ENCODE assay signal across 8 cellular contexts in genomic region chr10:109922976-109923921, GRCh38. TPM values are rescaled to one million over a fixed set of nuclear protein-coding genes. Genes with fewer than 3 reads are reported as not detected.
DNase-seq lines count a peak whose midpoint lies in the region; ATAC-seq and TF ChIP-seq lines count a peak whose summit lies in the region.

TSS of gene XPNPEP1 (minus strand) at chr10:109923511. CDS start at chr10:109923433, 78 bp downstream.

- H3K27ac ChIP-seq in MM.1S (ENCODE audit: low read length) (peak within 1 kb of the TSS; percentile 21; the same call in 1 of the 2 replicates), SU-DHL-6 (ENCODE audit: low read depth, low read length) (peak within 1 kb of the TSS; percentile 64), cardiac muscle cell (peak within 1 kb of the TSS; percentile 91), tibial nerve (peak within 1 kb of the TSS; percentile 90 to 97 (median 96))

- peak within 1 kb of the TSS; percentile 93 for H3K4me3 Mint-ChIP-seq in activated naive CD8-positive, alpha-beta T cell treated with anti-CD3 and anti-CD28 coated beads, Interleukin-2, amount 10 ng/mL, durations not matched to agents 7 days and 5 days

- peak in 1 of 2 donors; percentile 92 for TF ChIP-seq EP300 in tibial nerve (IDR thresholded peaks at IDR 0.05)

- H3K4me2 ChIP-seq in MM.1S (ENCODE audit: low read depth, low read length) (peak within 1 kb of the TSS; percentile 79), SU-DHL-6 (ENCODE audit: low read depth, low read length, poor library complexity, severe bottlenecking) (peak within 1 kb of the TSS; percentile 96)

- no peaks in the 10 kb centered on the region for H3K9me3 Mint-ChIP-seq in activated naive CD8-positive, alpha-beta T cell treated with anti-CD3 and anti-CD28 coated beads, Interleukin-2, amount 10 ng/mL, durations not matched to agents 7 days and 5 days

- 2 to 3% methylated on average over 42 to 99 of the region's 105 CpGs for WGBS in tibial nerve, 2 donors

- peaks cover 24% of the 10 kb centered on the region for H3K4me1 ChIP-seq in MM.1S (ENCODE audit: low read length)
- no peaks in the 10 kb centered on the region for H3K4me1 ChIP-seq in cardiac muscle cell (ENCODE audit: low read depth)
- H3K4me1 ChIP-seq in tibial nerve: peaks cover 0 to 39% (median 20%) of the 10 kb centered on the region in 4 donors

- H3K4me1 Mint-ChIP-seq in activated naive CD8-positive, alpha-beta T cell treated with anti-CD3 and anti-CD28 coated beads, Interleukin-2, amount 10 ng/mL, durations not matched to agents 7 days and 5 days: peaks cover 45% of the 10 kb centered on the region

- H3F3A ChIP-seq in MM.1S (ENCODE audit: insufficient read depth, low read length) (no peaks in the 10 kb centered on the region), SU-DHL-6 (ENCODE audit: insufficient read depth) (peaks cover 27% of the 10 kb centered on the region; the same call in 1 of the 2 replicates)

- POLR2A ChIA-PET in activated naive CD8-positive, alpha-beta T cell treated with anti-CD3 and anti-CD28 coated beads, Interleukin-2, amount 10 ng/mL, durations not matched to agents 7 days and 5 days (lab: Charles Lee): interaction anchor here (0.6 to 2.8 kb wide), 6 partner anchors 9 to 84 kb away, joined by 3 to 23 read pairs (median 6); partner anchors contain the start of gene ADD3

- peaks cover 2% of the 10 kb centered on the region for H3K27me3 Mint-ChIP-seq in activated naive CD8-positive, alpha-beta T cell treated with anti-CD3 and anti-CD28 coated beads, Interleukin-2, amount 10 ng/mL, durations not matched to agents 7 days and 5 days

- peaks cover 27% of the 10 kb centered on the region for H3K36me3 Mint-ChIP-seq in activated naive CD8-positive, alpha-beta T cell treated with anti-CD3 and anti-CD28 coated beads, Interleukin-2, amount 10 ng/mL, durations not matched to agents 7 days and 5 days

- H2AFZ ChIP-seq in MM.1S (ENCODE audit: low read length): peak within 1 kb of the TSS; percentile 87
- peak within 1 kb of the TSS; percentile 86 for H2AFZ ChIP-seq in SU-DHL-6 (ENCODE audit: low read depth, low read length, severe bottlenecking)

- H3K27me3 ChIP-seq in MM.1S (replicated peaks; ENCODE audit: insufficient read depth, low read length) (no peaks in the 10 kb centered on the region), SU-DHL-6 (ENCODE audit: low read length) (no peaks in the 10 kb centered on the region), cardiac muscle cell (no peaks in the 10 kb centered on the region), tibial nerve (no peaks in the 10 kb centered on the region)

- peak within 1 kb of the TSS; percentile 88 for H3K9ac ChIP-seq in MM.1S (ENCODE audit: low read length)
- H3K9ac ChIP-seq in SU-DHL-6 (ENCODE audit: low read length): peak within 1 kb of the TSS; percentile 98

- H3K9me2 ChIP-seq in MM.1S (replicated peaks; ENCODE audit: insufficient read depth, low read length) (no peaks in the 10 kb centered on the region), SU-DHL-6 (replicated peaks; ENCODE audit: insufficient read depth, low read length) (no peaks in the 10 kb centered on the region)

- H3K27ac Mint-ChIP-seq in activated naive CD8-positive, alpha-beta T cell treated with anti-CD3 and anti-CD28 coated beads, Interleukin-2, amount 10 ng/mL, durations not matched to agents 7 days and 5 days: peak within 1 kb of the TSS; percentile 87

- DNase-seq in HCEC 1CT (peak; percentile 88), MM.1S (peak; percentile 89), cardiac muscle cell (ENCODE audit: low read depth in 1 of 2, low spot score in 1 of 2) (peak; percentile 89 to 91), pons (ENCODE audit: low spot score) (peak; percentile 84), tibial nerve (ENCODE audit: low spot score in 2 of 2) (peak; percentile 74 to 76)
- peak; percentile 91 for DNase-seq in activated naive CD8-positive, alpha-beta T cell treated with anti-CD3 and anti-CD28 coated beads, Interleukin-2, amount 10 ng/mL, durations not matched to agents 7 days and 5 days

- H3K79me2 ChIP-seq in MM.1S (ENCODE audit: low read length): peaks cover 41% of the 10 kb centered on the region
- H3K79me2 ChIP-seq in SU-DHL-6 (ENCODE audit: insufficient read depth, low read length): peaks cover 48% of the 10 kb centered on the region

- H3K9me3 ChIP-seq in MM.1S (replicated peaks; ENCODE audit: insufficient read depth, low read length): no peaks in the 10 kb centered on the region
- no peaks in the 10 kb centered on the region for H3K9me3 ChIP-seq in SU-DHL-6 (ENCODE audit: insufficient read depth, low read length)
- H3K9me3 ChIP-seq in cardiac muscle cell (ENCODE audit: low read depth): no peaks in the 10 kb centered on the region
- H3K9me3 ChIP-seq in tibial nerve: no peaks in the 10 kb centered on the region

- H3K36me3 ChIP-seq in MM.1S (replicated peaks; ENCODE audit: insufficient read depth, low read length): no peaks in the 10 kb centered on the region
- no peaks in the 10 kb centered on the region for H3K36me3 ChIP-seq in SU-DHL-6 (ENCODE audit: low read length)
- no peaks in the 10 kb centered on the region for H3K36me3 ChIP-seq in cardiac muscle cell
- no peaks in the 10 kb centered on the region for H3K36me3 ChIP-seq in tibial nerve

- TF ChIP-seq POLR2A in tibial nerve (IDR thresholded peaks at IDR 0.05): peak; percentile 61 to 91

- H3K4me3 ChIP-seq in GM08714 (ENCODE audit: low read length) (peak within 1 kb of the TSS; percentile 98), MM.1S (ENCODE audit: low read length) (peak within 1 kb of the TSS; percentile 92), SU-DHL-6 (ENCODE audit: insufficient read depth, low read length, poor library complexity, severe bottlenecking) (peak within 1 kb of the TSS; percentile 79), cardiac muscle cell (peak within 1 kb of the TSS; percentile 75), tibial nerve (peak within 1 kb of the TSS; percentile 74 to 94 (median 85))

- TF ChIP-seq CTCF in MM.1S (IDR thresholded peaks at IDR 0.05; ENCODE audit: low read length) (no peak), SU-DHL-6 (IDR thresholded peaks at IDR 0.05; ENCODE audit: insufficient read depth, low read length, poor library complexity, severe bottlenecking) (no peak), cardiac muscle cell (IDR thresholded peaks at IDR 0.05; ENCODE audit: low read depth, low read length) (no peak), tibial nerve (IDR thresholded peaks at IDR 0.05) (peak in 1 of 5 experiments; percentile 34)

- peak; percentile 94 for ATAC-seq in activated naive CD8-positive, alpha-beta T cell treated with anti-CD3 and anti-CD28 coated beads, Interleukin-2, amount 10 ng/mL, durations not matched to agents 7 days and 5 days (ENCODE audit: low read depth)

- H4K20me1 ChIP-seq in MM.1S (ENCODE audit: insufficient read depth, low read length): no peaks in the 10 kb centered on the region
- no peaks in the 10 kb centered on the region for H4K20me1 ChIP-seq in SU-DHL-6 (ENCODE audit: low read depth, low read length)

RNA-seq across cellular contexts. Expression of gene XPNPEP1, which starts in this region (rescaled TPM):
- total RNA-seq in activated naive CD8-positive, alpha-beta T cell treated with anti-CD3 and anti-CD28 coated beads, Interleukin-2, amount 10 ng/mL, durations not matched to agents 7 days and 5 days: 10 to 100 TPM; 92.9 to 99.4 TPM
- 114 and 137 TPM in 2 replicates for total RNA-seq in cardiac muscle cell
- 68.1 and 87.1 TPM in 2 replicates for polyA plus RNA-seq in cardiac muscle cell
- 10 to 100 TPM; 41.0 to 99.3 (median 62.4) TPM for total RNA-seq in tibial nerve

Comparison
In these comparisons a context has a peak if more than half of its experiments do, and no peak if none do; other contexts are left out.
1. Peak in every context shown above with its lines: DNase-seq, ATAC-seq, H3K4me3 ChIP-seq and H3K27ac ChIP-seq.
2. H3K27ac ChIP-seq: peak in every context shown above with its lines; median percentile 96 in tibial nerve; 91 in cardiac muscle cell; 64 in SU-DHL-6; 21 in MM.1S.